ENCODE assay signal across 9 cellular contexts in genomic region chr1:167000546-167000945, GRCh38. TPM values are rescaled to one million over a fixed set of nuclear protein-coding genes. Genes with fewer than 3 reads are reported as not detected.
"Had no signal": no experiment of that assay in that cellular context is flagged by ENCODE, and none has a peak within 500 bp of the region (broad histone marks: within the 10 kb centered on the region; RNA-seq: fewer than 3 reads in every experiment).

No MANE protein-coding gene starts in this region.

- H3K27ac ChIP-seq: HL-60 had no signal

- H3K27ac Mint-ChIP-seq: GM23338, H9 had no signal

- H3K4me3 Mint-ChIP-seq: GM23338, H9 had no signal

- H3K9me3 Mint-ChIP-seq: GM23338 had no signal

- H2AFZ ChIP-seq: GM23338 had no signal

- FAIRE-seq: H1, H54, HTR-8/SVneo, K562 had no signal

- H3K4me3 ChIP-seq: GM23338, K562 had no signal

- H3K4me2 ChIP-seq: GM23338 had no signal

- DNase-seq: H9, HCEC 1CT, IMR-90 had no signal

RNA-seq across cellular contexts. Expression of gene MAEL, which starts 11.5 kb away (rescaled TPM):
- total RNA-seq: H1, H9, IMR-90 had no signal
